30 cellular contexts compared by ENCODE assay signal in the genomic region with DNA sequence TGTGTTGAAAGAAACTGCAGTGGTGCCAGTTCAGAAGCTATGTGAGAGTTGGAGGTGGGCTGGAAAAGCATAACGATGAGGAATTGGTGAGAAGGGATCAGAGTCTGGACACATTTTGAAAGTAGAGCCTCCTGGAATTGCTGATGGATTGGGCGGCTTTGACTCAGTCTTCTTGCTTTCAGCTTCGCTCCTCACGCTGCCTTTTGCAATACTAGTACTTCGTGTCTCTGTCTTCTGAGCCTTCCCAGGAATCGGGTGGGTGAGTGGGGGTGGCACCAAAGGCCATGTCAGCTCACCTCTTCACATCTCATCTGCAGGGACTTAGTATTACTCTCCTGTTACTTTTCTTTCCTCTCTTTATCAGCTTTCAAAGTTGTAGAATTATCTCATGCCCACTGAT.
"Had no signal": no experiment of that assay in that cellular context is flagged by ENCODE, and none has a peak within 500 bp of the region (broad histone marks: within the 10 kb centered on the region; RNA-seq: fewer than 3 reads in every experiment).

No MANE protein-coding gene starts in this region.

- H3K27ac Mint-ChIP-seq: activated CD4-positive, alpha-beta memory T cell treated with anti-CD3 and anti-CD28 coated beads for 36 hours; activated CD4-positive, alpha-beta T cell treated with anti-CD3 and anti-CD28 coated beads for 36 hours; activated CD4-positive, alpha-beta T cell treated with anti-CD3 and anti-CD28 coated beads, Interleukin-2, amount 10 ng/mL, durations not matched to agents 24 days and 14 days; activated CD8-positive, alpha-beta memory T cell treated with anti-CD3 and anti-CD28 coated beads, Interleukin-2, amount 10 ng/mL, durations not matched to agents 7 days and 5 days; activated CD8-positive, alpha-beta T cell treated with anti-CD3 and anti-CD28 coated beads, Interleukin-2, amount 10 ng/mL, durations not matched to agents 7 days and 5 days; activated naive CD4-positive, alpha-beta T cell treated with anti-CD3 and anti-CD28 coated beads for 36 hours; activated naive CD4-positive, alpha-beta T cell treated with anti-CD3 and anti-CD28 coated beads, Interleukin-2, amount 50 U/mL, for 24 hours; activated naive CD8-positive, alpha-beta T cell treated with anti-CD3 and anti-CD28 coated beads, Interleukin-2, amount 50 U/mL, for 24 hours; activated T-helper 1 cell treated with anti-CD3 and anti-CD28 coated beads, Interleukin-12 subunit alpha, Interleukin-12 subunit beta, Interleukin-2, Interleukin-4 antibody, amounts not matched to agents 30 ng/mL and 10 ng/mL and 1 ng/mL, durations not matched to agents 14 hours and 24 hours and 36 hours; activated T-helper 2 cell treated with anti-CD3 and anti-CD28 coated beads, Interferon-gamma antibody, Interleukin-2, Interleukin-4, amounts not matched to agents 10 μg/mL and 5 μg/mL and 100 μg/mL, durations not matched to agents 14 hours and 24 hours and 36 hours; dendritic cell treated with granulocyte-macrophage colony-stimulating factor and Interleukin-4, amounts not matched to agents 40 ng/mL and 50 ng/mL, for 4 days; endodermal cell had no signal

- ATAC-seq: activated CD4-positive, alpha-beta T cell treated with anti-CD3 and anti-CD28 coated beads for 36 hours; activated CD8-positive, alpha-beta memory T cell treated with anti-CD3 and anti-CD28 coated beads, Interleukin-2, amount 10 ng/mL, durations not matched to agents 7 days and 5 days; activated CD8-positive, alpha-beta T cell treated with anti-CD3 and anti-CD28 coated beads, Interleukin-2, amount 10 ng/mL, durations not matched to agents 7 days and 5 days; activated naive CD8-positive, alpha-beta T cell treated with anti-CD3 and anti-CD28 coated beads, Interleukin-2, amount 50 U/mL, for 24 hours; body of pancreas; esophagus mucosa had no signal

- H3K4me3 Mint-ChIP-seq: activated CD4-positive, alpha-beta memory T cell treated with anti-CD3 and anti-CD28 coated beads for 36 hours; activated CD4-positive, alpha-beta T cell treated with anti-CD3 and anti-CD28 coated beads for 36 hours; activated CD4-positive, alpha-beta T cell treated with anti-CD3 and anti-CD28 coated beads, Interleukin-2, amount 10 ng/mL, durations not matched to agents 24 days and 14 days; activated CD8-positive, alpha-beta memory T cell treated with anti-CD3 and anti-CD28 coated beads, Interleukin-2, amount 10 ng/mL, durations not matched to agents 7 days and 5 days; activated CD8-positive, alpha-beta T cell treated with anti-CD3 and anti-CD28 coated beads, Interleukin-2, amount 10 ng/mL, durations not matched to agents 7 days and 5 days; activated naive CD4-positive, alpha-beta T cell treated with anti-CD3 and anti-CD28 coated beads for 36 hours; activated naive CD4-positive, alpha-beta T cell treated with anti-CD3 and anti-CD28 coated beads, Interleukin-2, amount 50 U/mL, for 24 hours; activated naive CD8-positive, alpha-beta T cell treated with anti-CD3 and anti-CD28 coated beads for 36 hours; activated naive CD8-positive, alpha-beta T cell treated with anti-CD3 and anti-CD28 coated beads, Interleukin-2, amount 50 U/mL, for 24 hours; activated T-helper 1 cell treated with anti-CD3 and anti-CD28 coated beads, Interleukin-12 subunit alpha, Interleukin-12 subunit beta, Interleukin-2, Interleukin-4 antibody, amounts not matched to agents 30 ng/mL and 10 ng/mL and 1 ng/mL, durations not matched to agents 14 hours and 24 hours and 36 hours; central memory CD8-positive, alpha-beta T cell; dendritic cell treated with granulocyte-macrophage colony-stimulating factor and Interleukin-4, amounts not matched to agents 40 ng/mL and 50 ng/mL, for 4 days; endodermal cell had no signal

- H3K4me1 ChIP-seq: adrenal gland, body of pancreas had no signal

- H3K27me3 ChIP-seq: adrenal gland, body of pancreas, dorsolateral prefrontal cortex had no signal

- H3K9me3 ChIP-seq: adrenal gland, body of pancreas had no signal

- H3K27ac ChIP-seq: adrenal gland, body of pancreas, coronary artery, dorsolateral prefrontal cortex had no signal

- H3K4me1 Mint-ChIP-seq: activated CD4-positive, alpha-beta T cell treated with anti-CD3 and anti-CD28 coated beads for 36 hours; activated CD4-positive, alpha-beta T cell treated with anti-CD3 and anti-CD28 coated beads, Interleukin-2, amount 10 ng/mL, durations not matched to agents 24 days and 14 days; activated CD8-positive, alpha-beta memory T cell treated with anti-CD3 and anti-CD28 coated beads, Interleukin-2, amount 10 ng/mL, durations not matched to agents 7 days and 5 days; activated naive CD4-positive, alpha-beta T cell treated with anti-CD3 and anti-CD28 coated beads, Interleukin-2, amount 50 U/mL, for 24 hours; activated naive CD8-positive, alpha-beta T cell treated with anti-CD3 and anti-CD28 coated beads for 36 hours; activated naive CD8-positive, alpha-beta T cell treated with anti-CD3 and anti-CD28 coated beads, Interleukin-2, amount 50 U/mL, for 24 hours had no signal

- DNase-seq: activated CD4-positive, alpha-beta memory T cell treated with anti-CD3 and anti-CD28 coated beads for 36 hours; activated CD4-positive, alpha-beta T cell treated with anti-CD3 and anti-CD28 coated beads for 36 hours; activated CD4-positive, alpha-beta T cell treated with anti-CD3 and anti-CD28 coated beads, Interleukin-2, amount 10 ng/mL, durations not matched to agents 24 days and 14 days; activated CD4-positive, CD25-positive, alpha-beta regulatory T cell; activated CD4-positive, CD25-positive, alpha-beta regulatory T cell treated with anti-CD3 and anti-CD28 coated beads, Interleukin-2, amount 50 U/mL, for 72 hours; activated CD8-positive, alpha-beta memory T cell treated with anti-CD3 and anti-CD28 coated beads, Interleukin-2, amount 10 ng/mL, durations not matched to agents 7 days and 5 days; activated CD8-positive, alpha-beta memory T cell treated with anti-CD3 and anti-CD28 coated beads, Interleukin-2, amount 50 U/mL, for 4 hours; activated CD8-positive, alpha-beta T cell treated with anti-CD3 and anti-CD28 coated beads, Interleukin-2, amount 10 ng/mL, durations not matched to agents 7 days and 5 days; activated effector memory CD4-positive, alpha-beta T cell treated with anti-CD3 and anti-CD28 coated beads, Interleukin-2, amount 50 U/mL, for 16 hours; activated naive CD4-positive, alpha-beta T cell treated with anti-CD3 and anti-CD28 coated beads for 36 hours; activated naive CD8-positive, alpha-beta T cell treated with anti-CD3 and anti-CD28 coated beads for 36 hours; activated naive CD8-positive, alpha-beta T cell treated with anti-CD3 and anti-CD28 coated beads, Interleukin-2, amount 50 U/mL, for 24 hours; activated T-cell treated with anti-CD3 and anti-CD28 coated beads, Interleukin-2, amount 50 U/mL, for 1 hour; activated T-cell treated with anti-CD3 and anti-CD28 coated beads, Interleukin-2, amount 50 U/mL, for 48 hours; adrenal gland; amygdala; aorta; body of pancreas; dorsolateral prefrontal cortex; effector memory CD4-positive, alpha-beta T cell; endodermal cell; foreskin fibroblast; T-helper 2 cell had no signal

- H3K4me3 ChIP-seq: adrenal gland, body of pancreas, coronary artery, dorsolateral prefrontal cortex had no signal

- H3K27me3 Mint-ChIP-seq: activated CD4-positive, alpha-beta memory T cell treated with anti-CD3 and anti-CD28 coated beads for 36 hours; activated CD4-positive, alpha-beta T cell treated with anti-CD3 and anti-CD28 coated beads for 36 hours; activated CD4-positive, alpha-beta T cell treated with anti-CD3 and anti-CD28 coated beads, Interleukin-2, amount 10 ng/mL, durations not matched to agents 24 days and 14 days; activated CD8-positive, alpha-beta memory T cell treated with anti-CD3 and anti-CD28 coated beads, Interleukin-2, amount 10 ng/mL, durations not matched to agents 7 days and 5 days; activated naive CD4-positive, alpha-beta T cell treated with anti-CD3 and anti-CD28 coated beads, Interleukin-2, amount 50 U/mL, for 24 hours; activated naive CD8-positive, alpha-beta T cell treated with anti-CD3 and anti-CD28 coated beads for 36 hours; activated naive CD8-positive, alpha-beta T cell treated with anti-CD3 and anti-CD28 coated beads, Interleukin-2, amount 50 U/mL, for 24 hours; central memory CD8-positive, alpha-beta T cell; dendritic cell treated with granulocyte-macrophage colony-stimulating factor and Interleukin-4, amounts not matched to agents 40 ng/mL and 50 ng/mL, for 4 days had no signal

- H3K36me3 ChIP-seq: adrenal gland had no signal

- H3K9me3 Mint-ChIP-seq: activated CD4-positive, alpha-beta memory T cell treated with anti-CD3 and anti-CD28 coated beads for 36 hours; activated CD4-positive, alpha-beta T cell treated with anti-CD3 and anti-CD28 coated beads, Interleukin-2, amount 10 ng/mL, durations not matched to agents 24 days and 14 days; activated naive CD4-positive, alpha-beta T cell treated with anti-CD3 and anti-CD28 coated beads for 36 hours; activated naive CD4-positive, alpha-beta T cell treated with anti-CD3 and anti-CD28 coated beads, Interleukin-2, amount 50 U/mL, for 24 hours; activated naive CD8-positive, alpha-beta T cell treated with anti-CD3 and anti-CD28 coated beads for 36 hours; activated naive CD8-positive, alpha-beta T cell treated with anti-CD3 and anti-CD28 coated beads, Interleukin-2, amount 50 U/mL, for 24 hours; activated T-helper 1 cell treated with anti-CD3 and anti-CD28 coated beads, Interleukin-12 subunit alpha, Interleukin-12 subunit beta, Interleukin-2, Interleukin-4 antibody, amounts not matched to agents 30 ng/mL and 10 ng/mL and 1 ng/mL, durations not matched to agents 14 hours and 24 hours and 36 hours; activated T-helper 2 cell treated with anti-CD3 and anti-CD28 coated beads, Interferon-gamma antibody, Interleukin-2, Interleukin-4, amounts not matched to agents 10 μg/mL and 5 μg/mL and 100 μg/mL, durations not matched to agents 14 hours and 24 hours and 36 hours; central memory CD8-positive, alpha-beta T cell; dendritic cell treated with granulocyte-macrophage colony-stimulating factor and Interleukin-4, amounts not matched to agents 40 ng/mL and 50 ng/mL, for 4 days had no signal
